In the genomic region with DNA sequence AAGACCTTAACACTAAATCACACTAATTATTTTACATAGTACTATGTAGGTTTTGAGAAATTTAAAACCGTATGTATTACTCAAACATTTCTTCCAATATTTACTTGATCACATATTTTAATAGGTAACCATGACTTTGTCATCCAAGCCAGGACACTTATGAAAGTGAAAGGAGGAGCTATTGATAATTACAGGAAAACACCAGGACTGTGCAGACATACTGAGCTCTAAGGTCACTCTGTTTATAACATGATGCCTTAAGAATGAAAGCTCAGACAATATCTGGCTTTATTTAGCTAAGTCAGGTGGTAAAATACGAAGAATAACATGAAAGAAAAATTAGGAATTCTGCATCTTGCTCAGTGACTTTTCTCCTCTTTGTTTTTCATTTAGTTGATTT, we compare ENCODE assay signal across 27 cellular contexts.
"Had no signal": no experiment of that assay in that cellular context is flagged by ENCODE, and none has a peak within 500 bp of the region (broad histone marks: within the 10 kb centered on the region; RNA-seq: fewer than 3 reads in every experiment).

No MANE protein-coding gene starts in this region.

- H3K27me3 Mint-ChIP-seq: dendritic cell treated with granulocyte-macrophage colony-stimulating factor and Interleukin-4, amounts not matched to agents 40 ng/mL and 50 ng/mL, for 4 days; naive B cell; progenitor cell of endocrine pancreas had no signal

- H3K9me3 Mint-ChIP-seq: dendritic cell treated with granulocyte-macrophage colony-stimulating factor and Interleukin-4, amounts not matched to agents 40 ng/mL and 50 ng/mL, for 4 days; endodermal cell; naive B cell; neural progenitor cell had no signal

- FAIRE-seq: keratinocyte had no signal

- H3K4me1 ChIP-seq: gastrocnemius medialis, lower lobe of right lung, parathyroid adenoma, thyroid gland had no signal

- DNase-seq: colonic mucosa; effector CD8-positive, alpha-beta T cell; endodermal cell; foreskin fibroblast; gastrocnemius medialis; heart right ventricle; hippocampal formation; left ventricle myocardium inferior; lower lobe of right lung; naive B cell; stimulated activated CD4-positive, alpha-beta T cell treated with anti-CD3 and anti-CD28 coated beads, Interleukin-2, amount 100 ng/mL, for 24 hours; stimulated activated CD4-positive, alpha-beta T cell treated with anti-CD3 and anti-CD28 coated beads, Interleukin-4, amount 100 ng/mL, for 24 hours; stimulated activated naive CD4-positive, alpha-beta T cell treated with Interleukin-2 at 50 U/mL for 16 hours; stomach; thyroid gland; trophoblast cell had no signal

- H2AFZ ChIP-seq: neural progenitor cell, parathyroid adenoma had no signal

- H3K36me3 ChIP-seq: colonic mucosa, gastrocnemius medialis, heart right ventricle, left ventricle myocardium inferior, lower lobe of right lung, neural progenitor cell, stomach, thyroid gland, vagina had no signal

- H3K27ac Mint-ChIP-seq: dendritic cell treated with granulocyte-macrophage colony-stimulating factor and Interleukin-4, amounts not matched to agents 40 ng/mL and 50 ng/mL, for 4 days; endodermal cell; naive B cell; nephron; neural progenitor cell; progenitor cell of endocrine pancreas; stimulated activated effector memory CD8-positive, alpha-beta T cell treated with anti-CD3 and anti-CD28 coated beads, Interleukin-12 subunit alpha, Interleukin-12 subunit beta, amount 100 ng/mL, for 72 hours had no signal

- H3K79me2 ChIP-seq: parathyroid adenoma had no signal

- H3K27ac ChIP-seq: colonic mucosa, epithelial cell of prostate, gastrocnemius medialis, heart right ventricle, left ventricle myocardium inferior, lower lobe of right lung, neural progenitor cell, parathyroid adenoma, stomach, thyroid gland, vagina had no signal

- H3K27me3 ChIP-seq: colonic mucosa, gastrocnemius medialis, heart right ventricle, neural progenitor cell, stomach, thyroid gland, vagina had no signal

- ATAC-seq: esophagus mucosa; gastrocnemius medialis; heart right ventricle; lower lobe of right lung; sciatic nerve; stimulated activated effector memory CD8-positive, alpha-beta T cell treated with anti-CD3 and anti-CD28 coated beads, Interleukin-12 subunit alpha, Interleukin-12 subunit beta, amount 100 ng/mL, for 72 hours had no signal

- H3K9ac ChIP-seq: neural progenitor cell, parathyroid adenoma had no signal

- H3K4me3 ChIP-seq: colonic mucosa, gastrocnemius medialis, heart right ventricle, left ventricle myocardium inferior, lower lobe of right lung, neural progenitor cell, stomach, thyroid gland, vagina had no signal

- H3K4me1 Mint-ChIP-seq: endodermal cell; naive B cell; stimulated activated effector memory CD8-positive, alpha-beta T cell treated with anti-CD3 and anti-CD28 coated beads, Interleukin-12 subunit alpha, Interleukin-12 subunit beta, amount 100 ng/mL, for 72 hours had no signal

- H3K36me3 Mint-ChIP-seq: naive B cell; neural progenitor cell; stimulated activated effector memory CD8-positive, alpha-beta T cell treated with anti-CD3 and anti-CD28 coated beads, Interleukin-12 subunit alpha, Interleukin-12 subunit beta, amount 100 ng/mL, for 72 hours had no signal

- H3K9me3 ChIP-seq: colonic mucosa, gastrocnemius medialis, heart right ventricle, left ventricle myocardium inferior, lower lobe of right lung, stomach, thyroid gland, vagina had no signal

- H3K4me2 ChIP-seq: neural progenitor cell had no signal

- H3K4me3 Mint-ChIP-seq: dendritic cell treated with granulocyte-macrophage colony-stimulating factor and Interleukin-4, amounts not matched to agents 40 ng/mL and 50 ng/mL, for 4 days; endodermal cell; naive B cell; nephron; neural progenitor cell; stimulated activated effector memory CD8-positive, alpha-beta T cell treated with anti-CD3 and anti-CD28 coated beads, Interleukin-12 subunit alpha, Interleukin-12 subunit beta, amount 100 ng/mL, for 72 hours had no signal
